Comparison of ENCODE assay signal across 11 cellular contexts in the genomic region with DNA sequence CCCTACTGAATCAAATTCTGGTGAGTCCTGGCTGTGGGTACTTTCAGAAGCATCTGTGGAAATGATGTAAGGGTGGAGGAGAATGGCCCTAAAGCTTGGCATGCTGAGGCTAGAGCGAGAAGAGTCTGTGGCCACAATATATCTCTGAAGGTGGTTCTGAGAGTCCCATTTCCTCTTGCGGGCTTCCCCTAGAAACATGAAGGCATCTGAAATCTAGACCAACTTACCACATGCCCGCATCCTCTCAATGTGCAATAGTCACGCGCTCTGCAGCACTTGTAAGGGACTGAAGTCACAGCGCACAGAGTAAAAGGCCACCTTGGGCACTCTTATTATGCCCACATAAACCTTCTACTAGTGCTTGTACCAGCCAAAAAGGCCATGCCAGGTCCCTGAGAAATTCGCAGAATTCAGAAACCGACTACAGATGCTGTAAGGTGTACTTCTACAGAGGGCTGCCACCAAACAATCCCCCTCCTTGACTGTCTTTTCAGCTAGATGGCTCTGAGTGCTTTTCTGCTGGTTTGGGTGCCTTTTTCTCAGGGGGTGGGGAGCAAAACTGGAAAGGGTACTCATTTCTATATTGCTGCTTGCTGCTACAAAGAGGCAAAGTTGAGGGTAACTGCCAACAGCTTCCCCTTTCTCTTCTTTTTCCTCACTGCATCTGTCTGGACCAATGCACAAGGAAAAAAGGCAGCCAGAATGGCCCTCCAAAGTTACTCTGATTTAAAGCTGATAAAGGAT.
DNase-seq lines count a peak whose midpoint lies in the region; ATAC-seq and TF ChIP-seq lines count a peak whose summit lies in the region.
"Had no signal": no experiment of that assay in that cellular context is flagged by ENCODE, and none has a peak within 500 bp of the region (broad histone marks: within the 10 kb centered on the region; RNA-seq: fewer than 3 reads in every experiment).

No MANE protein-coding gene starts in this region.

- H3K27me3 Mint-ChIP-seq in neural progenitor cell (ENCODE audit: insufficient read depth, low read depth) (no peaks in the 10 kb centered on the region), CD14-positive monocyte (ENCODE audit: low read depth in 3 of 3) (peaks cover 0 to 2% (median 0%) of the 10 kb centered on the region in 3 donors)

- ATAC-seq in GM21737 (IDR thresholded peaks at IDR 0.05; ENCODE audit: unreplicated experiment) (peak; percentile 99), HG03521 (IDR thresholded peaks at IDR 0.05; ENCODE audit: unreplicated experiment) (peak; percentile 99)

- DNase-seq in activated T-cell treated with anti-CD3 and anti-CD28 coated beads for 48 hours (ENCODE audit: low read depth) (peak; percentile 7), activated T-cell treated with anti-CD3 and anti-CD28 coated beads for 4 hours (no peak), neural progenitor cell (ENCODE audit: low spot score) (no peak), CD14-positive monocyte (ENCODE audit: low spot score) (no peak), posterior cingulate gyrus (no peak), NCI-H146 (lab: John Stamatoyannopoulos, UW) (no peak)
- DNase-seq: mesendoderm, NCI-H82 had no signal

- intact Hi-C loops in CD14-positive monocyte (cut with micrococcal nuclease), result no loop called here
- intact Hi-C loops in posterior cingulate gyrus (cut with DNase I), result no loop called here

- no peak overlapping the region for H3K27ac ChIP-seq in neural progenitor cell
- H3K27ac ChIP-seq: HL-60 had no signal

- no peak overlapping the region for H3K4me2 ChIP-seq in neural progenitor cell

- H4K20me1 ChIP-seq in neural progenitor cell (ENCODE audit: low read depth), result no peaks in the 10 kb centered on the region

- H3K4me3 ChIP-seq in neural progenitor cell, result no peak overlapping the region

- H3K9me3 ChIP-seq in neural progenitor cell (ENCODE audit: low read depth), result peaks cover 5% of the 10 kb centered on the region

- H3K27me3 ChIP-seq in neural progenitor cell, result no peaks in the 10 kb centered on the region

- H3K4me3 Mint-ChIP-seq in neural progenitor cell (no peak overlapping the region), CD14-positive monocyte (no peak overlapping the region)

- no peaks in the 10 kb centered on the region for H3F3A ChIP-seq in neural progenitor cell (ENCODE audit: low read depth)

- peaks cover 13% of the 10 kb centered on the region for H3K9me3 Mint-ChIP-seq in neural progenitor cell
- peaks cover 0 to 12% (median 3%) of the 10 kb centered on the region in 7 donors for H3K9me3 Mint-ChIP-seq in CD14-positive monocyte

- no peaks in the 10 kb centered on the region for H3K79me2 ChIP-seq in neural progenitor cell (ENCODE audit: low read depth)

- H3K36me3 ChIP-seq in neural progenitor cell, result peaks cover 4% of the 10 kb centered on the region

- TF ChIP-seq CTCF in neural progenitor cell (IDR thresholded peaks at IDR 0.05), result no peak
- TF ChIP-seq CTCF in CD14-positive monocyte (IDR thresholded peaks at IDR 0.05), result no peak

- peak overlapping the region; percentile 26 for H2AFZ ChIP-seq in neural progenitor cell (replicated peaks)

- H3K4me1 Mint-ChIP-seq in neural progenitor cell (peaks cover 3% of the 10 kb centered on the region), CD14-positive monocyte (no peaks in the 10 kb centered on the region)

- no peak overlapping the region for H3K9ac ChIP-seq in neural progenitor cell

- H3K36me3 Mint-ChIP-seq in neural progenitor cell (peaks cover 12% of the 10 kb centered on the region), CD14-positive monocyte (no peaks in the 10 kb centered on the region)

- no peaks in the 10 kb centered on the region for H3K4me1 ChIP-seq in neural progenitor cell

- no peak overlapping the region for H3K27ac Mint-ChIP-seq in neural progenitor cell
- H3K27ac Mint-ChIP-seq in CD14-positive monocyte, result no peak overlapping the region
